In the genomic region with DNA sequence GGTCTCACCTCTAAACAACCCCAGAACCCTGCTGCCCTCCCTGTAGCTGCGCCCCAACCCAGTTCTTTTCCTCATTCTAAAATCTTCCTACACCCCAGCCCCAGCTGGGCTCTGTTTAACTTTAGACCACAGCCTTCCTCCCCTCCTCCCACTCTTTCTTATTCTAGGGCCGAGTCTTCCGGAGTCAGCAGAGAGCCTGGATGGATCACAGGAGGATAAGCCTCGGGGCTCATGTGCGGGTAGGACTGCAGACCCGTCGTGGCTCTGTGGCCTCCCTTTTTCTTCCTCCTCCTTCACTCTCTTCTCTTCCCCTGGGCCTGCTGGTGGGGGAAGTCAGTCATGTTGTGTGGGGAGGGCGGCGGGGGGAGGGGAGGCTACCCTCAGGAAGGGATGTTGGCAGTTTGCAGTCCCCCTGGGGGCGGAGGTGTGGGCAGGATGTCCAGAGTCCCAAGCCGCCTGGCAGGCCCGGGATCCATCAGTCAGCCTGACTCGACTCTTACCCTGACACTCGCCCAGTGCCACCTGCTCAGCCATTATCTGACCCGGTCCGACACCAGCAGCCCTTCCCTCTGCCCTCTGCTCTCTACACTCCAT, we compare ENCODE assay signal across 1 cellular context.
TF ChIP-seq lines count a peak whose summit lies in the region.

No MANE protein-coding gene starts in this region.

TF ChIP-seq in WTC11, 78 proteins besides CTCF, POLR2A, EP300 and RAD21 (continued from another document):
- TF ChIP-seq, protein P1, sequence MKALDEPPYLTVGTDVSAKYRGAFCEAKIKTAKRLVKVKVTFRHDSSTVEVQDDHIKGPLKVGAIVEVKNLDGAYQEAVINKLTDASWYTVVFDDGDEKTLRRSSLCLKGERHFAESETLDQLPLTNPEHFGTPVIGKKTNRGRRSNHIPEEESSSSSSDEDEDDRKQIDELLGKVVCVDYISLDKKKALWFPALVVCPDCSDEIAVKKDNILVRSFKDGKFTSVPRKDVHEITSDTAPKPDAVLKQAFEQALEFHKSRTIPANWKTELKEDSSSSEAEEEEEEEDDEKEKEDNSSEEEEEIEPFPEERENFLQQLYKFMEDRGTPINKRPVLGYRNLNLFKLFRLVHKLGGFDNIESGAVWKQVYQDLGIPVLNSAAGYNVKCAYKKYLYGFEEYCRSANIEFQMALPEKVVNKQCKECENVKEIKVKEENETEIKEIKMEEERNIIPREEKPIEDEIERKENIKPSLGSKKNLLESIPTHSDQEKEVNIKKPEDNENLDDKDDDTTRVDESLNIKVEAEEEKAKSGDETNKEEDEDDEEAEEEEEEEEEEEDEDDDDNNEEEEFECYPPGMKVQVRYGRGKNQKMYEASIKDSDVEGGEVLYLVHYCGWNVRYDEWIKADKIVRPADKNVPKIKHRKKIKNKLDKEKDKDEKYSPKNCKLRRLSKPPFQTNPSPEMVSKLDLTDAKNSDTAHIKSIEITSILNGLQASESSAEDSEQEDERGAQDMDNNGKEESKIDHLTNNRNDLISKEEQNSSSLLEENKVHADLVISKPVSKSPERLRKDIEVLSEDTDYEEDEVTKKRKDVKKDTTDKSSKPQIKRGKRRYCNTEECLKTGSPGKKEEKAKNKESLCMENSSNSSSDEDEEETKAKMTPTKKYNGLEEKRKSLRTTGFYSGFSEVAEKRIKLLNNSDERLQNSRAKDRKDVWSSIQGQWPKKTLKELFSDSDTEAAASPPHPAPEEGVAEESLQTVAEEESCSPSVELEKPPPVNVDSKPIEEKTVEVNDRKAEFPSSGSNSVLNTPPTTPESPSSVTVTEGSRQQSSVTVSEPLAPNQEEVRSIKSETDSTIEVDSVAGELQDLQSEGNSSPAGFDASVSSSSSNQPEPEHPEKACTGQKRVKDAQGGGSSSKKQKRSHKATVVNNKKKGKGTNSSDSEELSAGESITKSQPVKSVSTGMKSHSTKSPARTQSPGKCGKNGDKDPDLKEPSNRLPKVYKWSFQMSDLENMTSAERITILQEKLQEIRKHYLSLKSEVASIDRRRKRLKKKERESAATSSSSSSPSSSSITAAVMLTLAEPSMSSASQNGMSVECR (CRISPR knock-in tag; IDR thresholded peaks at IDR 0.05; ENCODE audit: borderline replicate concordance), result no peak
- TF ChIP-seq ETV6 (CRISPR knock-in tag; IDR thresholded peaks at IDR 0.05), result no peak
- no peak for TF ChIP-seq JAZF1 (CRISPR knock-in tag; IDR thresholded peaks at IDR 0.05)
- no peak for TF ChIP-seq EMX1 (CRISPR knock-in tag; IDR thresholded peaks at IDR 0.05)
- TF ChIP-seq ESRRA (CRISPR knock-in tag; IDR thresholded peaks at IDR 0.05; ENCODE audit: borderline replicate concordance), result no peak
- TF ChIP-seq, protein P2, sequence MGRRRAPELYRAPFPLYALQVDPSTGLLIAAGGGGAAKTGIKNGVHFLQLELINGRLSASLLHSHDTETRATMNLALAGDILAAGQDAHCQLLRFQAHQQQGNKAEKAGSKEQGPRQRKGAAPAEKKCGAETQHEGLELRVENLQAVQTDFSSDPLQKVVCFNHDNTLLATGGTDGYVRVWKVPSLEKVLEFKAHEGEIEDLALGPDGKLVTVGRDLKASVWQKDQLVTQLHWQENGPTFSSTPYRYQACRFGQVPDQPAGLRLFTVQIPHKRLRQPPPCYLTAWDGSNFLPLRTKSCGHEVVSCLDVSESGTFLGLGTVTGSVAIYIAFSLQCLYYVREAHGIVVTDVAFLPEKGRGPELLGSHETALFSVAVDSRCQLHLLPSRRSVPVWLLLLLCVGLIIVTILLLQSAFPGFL (CRISPR knock-in tag; IDR thresholded peaks at IDR 0.05; ENCODE audit: borderline replicate concordance), result no peak
- no peak for TF ChIP-seq GTF2I (CRISPR knock-in tag; conservative IDR thresholded peaks at IDR 0.05)
- TF ChIP-seq IRF2 (CRISPR knock-in tag; IDR thresholded peaks at IDR 0.05; ENCODE audit: borderline replicate concordance, low read depth), result no peak
- no peak for TF ChIP-seq ZNF425 (CRISPR knock-in tag; conservative IDR thresholded peaks at IDR 0.05)
- TF ChIP-seq, protein P3, sequence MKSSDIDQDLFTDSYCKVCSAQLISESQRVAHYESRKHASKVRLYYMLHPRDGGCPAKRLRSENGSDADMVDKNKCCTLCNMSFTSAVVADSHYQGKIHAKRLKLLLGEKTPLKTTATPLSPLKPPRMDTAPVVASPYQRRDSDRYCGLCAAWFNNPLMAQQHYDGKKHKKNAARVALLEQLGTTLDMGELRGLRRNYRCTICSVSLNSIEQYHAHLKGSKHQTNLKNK (CRISPR knock-in tag; IDR thresholded peaks at IDR 0.05), result no peak
- TF ChIP-seq MXD4 (CRISPR knock-in tag; IDR thresholded peaks at IDR 0.05; ENCODE audit: borderline replicate concordance), result no peak
- TF ChIP-seq ELF4 (CRISPR knock-in tag; IDR thresholded peaks at IDR 0.05; ENCODE audit: low read depth), result no peak
- no peak for TF ChIP-seq KAT7 (CRISPR knock-in tag; IDR thresholded peaks at IDR 0.05; ENCODE audit: borderline replicate concordance)
- no peak for TF ChIP-seq ZBTB21 (CRISPR knock-in tag; IDR thresholded peaks at IDR 0.05; ENCODE audit: borderline replicate concordance)
